24 cellular contexts compared by ENCODE assay signal in the genomic region with DNA sequence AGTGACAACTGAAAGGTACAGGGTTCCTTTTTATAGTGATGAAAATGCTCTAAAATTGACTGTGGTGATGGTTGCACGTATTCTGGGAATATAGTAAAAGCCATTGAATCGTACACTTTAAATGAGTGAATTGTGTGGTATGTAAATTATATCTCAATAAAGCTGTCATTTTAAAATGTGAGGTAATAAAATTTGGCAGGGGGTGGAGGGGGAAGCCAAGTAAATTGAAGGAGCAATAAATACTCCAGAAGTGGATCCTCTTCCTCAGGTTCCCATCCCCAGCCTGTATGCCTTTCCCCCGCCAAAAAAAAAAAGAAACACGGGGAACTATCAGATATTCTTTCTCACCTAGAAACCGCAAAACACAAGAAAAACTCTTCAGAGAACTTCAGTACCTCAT.
"Had no signal": no experiment of that assay in that cellular context is flagged by ENCODE, and none has a peak within 500 bp of the region (broad histone marks: within the 10 kb centered on the region; RNA-seq: fewer than 3 reads in every experiment).

No MANE protein-coding gene starts in this region.

- H3K4me3 ChIP-seq: coronary artery, dorsolateral prefrontal cortex, esophagus squamous epithelium, gastrocnemius medialis, hepatocyte, lower lobe of right lung, mucosa of descending colon had no signal

- ATAC-seq: esophagus mucosa, gastrocnemius medialis, left colon, left lobe of liver, lower lobe of right lung, mucosa of descending colon had no signal

- H3K27ac ChIP-seq: coronary artery, dorsolateral prefrontal cortex, epithelial cell of prostate, esophagus squamous epithelium, gastrocnemius medialis, hepatocyte, lower lobe of right lung had no signal

- H3K36me3 ChIP-seq: esophagus squamous epithelium, gastrocnemius medialis, lower lobe of right lung had no signal

- DNase-seq: dorsolateral prefrontal cortex; effector CD4-positive, alpha-beta T cell; effector memory CD4-positive, alpha-beta T cell; erythroblast; esophagus squamous epithelium; foreskin melanocyte; gastrocnemius medialis; glutamatergic neuron; head of caudate nucleus; hypothalamus; immature natural killer cell; islet precursor cell; kidney; kidney glomerular epithelial cell; left colon; left ventricle myocardium superior; lower lobe of right lung; mucosa of descending colon had no signal

- H3K27me3 ChIP-seq: dorsolateral prefrontal cortex, esophagus squamous epithelium, gastrocnemius medialis, hepatocyte had no signal

- H3K4me3 Mint-ChIP-seq: mesothelial cell of epicardium had no signal

- H3K36me3 Mint-ChIP-seq: immature natural killer cell had no signal

- H3K9me3 Mint-ChIP-seq: immature natural killer cell had no signal

- H3K27ac Mint-ChIP-seq: immature natural killer cell, mesothelial cell of epicardium had no signal

- H3K9me3 ChIP-seq: esophagus squamous epithelium, gastrocnemius medialis, lower lobe of right lung, mucosa of descending colon had no signal

- H3K4me1 ChIP-seq: lower lobe of right lung had no signal
